ENCODE assay signal across 19 cellular contexts in genomic region chr7:45080265-45080957, GRCh38. TPM values are rescaled to one million over a fixed set of nuclear protein-coding genes. Genes with fewer than 3 reads are reported as not detected.
DNase-seq lines count a peak whose midpoint lies in the region; TF ChIP-seq lines count a peak whose summit lies in the region.
"Had no signal": no experiment of that assay in that cellular context is flagged by ENCODE, and none has a peak within 500 bp of the region (broad histone marks: within the 10 kb centered on the region; RNA-seq: fewer than 3 reads in every experiment).

No MANE protein-coding gene starts in this region.

- H3K4me3 Mint-ChIP-seq in activated CD4-positive, alpha-beta T cell treated with anti-CD3 and anti-CD28 coated beads, Interleukin-2, amount 10 ng/mL, durations not matched to agents 24 days and 14 days, result no peak overlapping the region
- no peak overlapping the region for H3K4me3 Mint-ChIP-seq in brain
- H3K4me3 Mint-ChIP-seq: HFFc6, nephron had no signal

- H3K27me3 ChIP-seq in neuronal stem cell (ENCODE audit: control insufficient read depth in 3 of 3, insufficient read depth in 3 of 3, low read depth in 1 of 3, low read length in 3 of 3), result no peaks in the 10 kb centered on the region
- H3K27me3 ChIP-seq: upper lobe of left lung had no signal

- no peak overlapping the region for H2BK12ac ChIP-seq in neuronal stem cell (ENCODE audit: low read length)

- peak; percentile 74 for DNase-seq in activated CD4-positive, alpha-beta T cell treated with anti-CD3 and anti-CD28 coated beads, Interleukin-2, amount 10 ng/mL, durations not matched to agents 24 days and 14 days
- no peak for DNase-seq in activated CD4-positive, alpha-beta T cell treated with anti-CD3 and anti-CD28 coated beads for 4 hours
- DNase-seq in NAMALWA (ENCODE audit: low spot score) (peak; percentile 32), neuronal stem cell (ENCODE audit: low spot score) (no peak), NCI-H146 treated with DMSO at 0.1 percent for 48 hours (lab: John Stamatoyannopoulos, UW; ENCODE audit: unreplicated experiment) (no peak), OCI-M2 (lab: John Stamatoyannopoulos, UW; ENCODE audit: unreplicated experiment) (no peak), HuH-7.5 (ENCODE audit: low spot score) (no peak)
- DNase-seq: ACHN; effector CD8-positive, alpha-beta T cell; EL; HFFc6; KG1; kidney glomerular epithelial cell; NCI-H2081; small intestine; SW 1271 had no signal

- peak overlapping the region; percentile 44 for H3K18ac ChIP-seq in neuronal stem cell (ENCODE audit: low read length)

- peaks cover 17 to 25% of the 10 kb centered on the region in 2 donors for H3K36me3 ChIP-seq in neuronal stem cell (replicated peaks in 1 of 2; ENCODE audit: control insufficient read depth in 2 of 2, insufficient read depth in 2 of 2, low read length in 2 of 2)

- no peak overlapping the region for H4K8ac ChIP-seq in neuronal stem cell (ENCODE audit: low read depth, low read length)

- H3K4me1 ChIP-seq in neuronal stem cell (ENCODE audit: control insufficient read depth in 2 of 2, insufficient read depth in 1 of 2, low read depth in 1 of 2, low read length in 2 of 2), result no peaks in the 10 kb centered on the region
- H3K4me1 ChIP-seq: upper lobe of left lung had no signal

- no peak overlapping the region for H3K9ac ChIP-seq in neuronal stem cell (ENCODE audit: low read depth, low read length, poor library complexity)

- H2AK5ac ChIP-seq in neuronal stem cell (ENCODE audit: low read depth, low read length), result no peak overlapping the region

- intact Hi-C loops in activated CD4-positive, alpha-beta T cell treated with anti-CD3 and anti-CD28 coated beads, Interleukin-2, amount 10 ng/mL, durations not matched to agents 24 days and 14 days (cut with micrococcal nuclease), result no loop called here

- H2BK5ac ChIP-seq in neuronal stem cell (ENCODE audit: low read length), result no peak overlapping the region

- H3K4me2 ChIP-seq in neuronal stem cell (ENCODE audit: insufficient read depth, low read length, poor library complexity, severe bottlenecking), result no peak overlapping the region

- H3K4me3 ChIP-seq in neuronal stem cell (ENCODE audit: low read length in 2 of 2), result no peak overlapping the region
- H3K4me3 ChIP-seq: upper lobe of left lung had no signal

- no peaks in the 10 kb centered on the region for H3K9me3 ChIP-seq in neuronal stem cell (replicated peaks in 1 of 2; ENCODE audit: control insufficient read depth in 2 of 2, insufficient read depth in 1 of 2, low read depth in 1 of 2, low read length in 2 of 2)
- H3K9me3 ChIP-seq: upper lobe of left lung had no signal

- H4K91ac ChIP-seq in neuronal stem cell (ENCODE audit: low read depth, low read length, poor library complexity), result no peak overlapping the region

- H3K9me3 Mint-ChIP-seq in activated CD4-positive, alpha-beta T cell treated with anti-CD3 and anti-CD28 coated beads, Interleukin-2, amount 10 ng/mL, durations not matched to agents 24 days and 14 days, result no peaks in the 10 kb centered on the region
- H3K9me3 Mint-ChIP-seq in brain, result no peaks in the 10 kb centered on the region
- H3K9me3 Mint-ChIP-seq: HFFc6, nephron had no signal

- TF ChIP-seq CTCF in brain (conservative IDR thresholded peaks at IDR 0.05), result no peak

- peak overlapping the region; percentile 63 for H3K14ac ChIP-seq in neuronal stem cell (ENCODE audit: low read length)

- peak overlapping the region; percentile 67 for H3K27ac Mint-ChIP-seq in activated CD4-positive, alpha-beta T cell treated with anti-CD3 and anti-CD28 coated beads, Interleukin-2, amount 10 ng/mL, durations not matched to agents 24 days and 14 days
- H3K27ac Mint-ChIP-seq in brain, result peak overlapping the region in 3 of 5 experiments; percentile 35 to 85 (median 37)
- H3K27ac Mint-ChIP-seq: HFFc6, nephron had no signal

- no peaks in the 10 kb centered on the region for H3K4me1 Mint-ChIP-seq in activated CD4-positive, alpha-beta T cell treated with anti-CD3 and anti-CD28 coated beads, Interleukin-2, amount 10 ng/mL, durations not matched to agents 24 days and 14 days
- no peaks in the 10 kb centered on the region for H3K4me1 Mint-ChIP-seq in brain
- H3K4me1 Mint-ChIP-seq: nephron had no signal

- no peaks in the 10 kb centered on the region for H3K27me3 Mint-ChIP-seq in activated CD4-positive, alpha-beta T cell treated with anti-CD3 and anti-CD28 coated beads, Interleukin-2, amount 10 ng/mL, durations not matched to agents 24 days and 14 days
- H3K27me3 Mint-ChIP-seq in brain, result peaks cover under 1% of the 10 kb centered on the region

- no CpG with 5 or more reads among the region's 17 CpGs for WGBS in neuronal stem cell (ENCODE audit: extremely low coverage in 2 of 2, insufficient read length in 2 of 2, insufficient replicate concordance in 1 of 2), 2 donors

- no peak overlapping the region for H3K4ac ChIP-seq in neuronal stem cell (ENCODE audit: low read length)

- H3K27ac ChIP-seq in neuronal stem cell (replicated peaks; ENCODE audit: low read length), result no peak overlapping the region
- H3K27ac ChIP-seq: upper lobe of left lung had no signal

- H3K23ac ChIP-seq in neuronal stem cell (ENCODE audit: low read depth, low read length, poor library complexity), result no peak overlapping the region

- no peak overlapping the region for H2AFZ ChIP-seq in neuronal stem cell (ENCODE audit: low read length)

- H2BK120ac ChIP-seq in neuronal stem cell (ENCODE audit: low read depth, low read length), result no peak overlapping the region

- H2BK15ac ChIP-seq in neuronal stem cell (ENCODE audit: low read length), result no peak overlapping the region

- peaks cover 10% of the 10 kb centered on the region for H3K36me3 Mint-ChIP-seq in activated CD4-positive, alpha-beta T cell treated with anti-CD3 and anti-CD28 coated beads, Interleukin-2, amount 10 ng/mL, durations not matched to agents 24 days and 14 days (ENCODE audit: low read depth)
- H3K36me3 Mint-ChIP-seq in brain, result peaks cover 15% of the 10 kb centered on the region

- peaks cover 10% of the 10 kb centered on the region for H3K79me1 ChIP-seq in neuronal stem cell (ENCODE audit: low read depth, low read length)

RNA-seq across cellular contexts. Expression of gene NACAD, which starts 8.4 kb away (rescaled TPM):
- 0.09 and 0.31 TPM in 2 replicates for total RNA-seq in activated CD4-positive, alpha-beta T cell treated with anti-CD3 and anti-CD28 coated beads, Interleukin-2, amount 10 ng/mL, durations not matched to agents 24 days and 14 days
- polyA plus RNA-seq in brain (ENCODE audit: insufficient read depth, low read depth, low replicate concordance), result 110 TPM
- polyA plus RNA-seq in neuronal stem cell (2013, experiment 1 of 2), result 3.5 TPM
- polyA plus RNA-seq in neuronal stem cell (2013, experiment 2 of 2), result 3.6 TPM

RNA-seq across cellular contexts. Expression of gene TBRG4, which starts 31.1 kb away (rescaled TPM):
- total RNA-seq in activated CD4-positive, alpha-beta T cell treated with anti-CD3 and anti-CD28 coated beads, Interleukin-2, amount 10 ng/mL, durations not matched to agents 24 days and 14 days, result 192 and 198 TPM in 2 replicates
- polyA plus RNA-seq in brain (ENCODE audit: insufficient read depth, low read depth, low replicate concordance), result 58.3 TPM
- polyA plus RNA-seq in neuronal stem cell (2013, experiment 1 of 2), result 46.9 TPM
- 46.7 TPM for polyA plus RNA-seq in neuronal stem cell (2013, experiment 2 of 2)

Comparison
In these comparisons a context has a peak if more than half of its experiments do, and no peak if none do; other contexts are left out.
1. DNase-seq: peak in activated CD4-positive, alpha-beta T cell treated with anti-CD3 and anti-CD28 coated beads, Interleukin-2, amount 10 ng/mL, durations not matched to agents 24 days and 14 days (single experiment) and NAMALWA (single experiment); none in activated CD4-positive, alpha-beta T cell treated with anti-CD3 and anti-CD28 coated beads for 4 hours (0 of 2), neuronal stem cell (single experiment), NCI-H146 treated with DMSO at 0.1 percent for 48 hours (single experiment), OCI-M2 (single experiment) and HuH-7.5 (single experiment).